Comparison of ENCODE assay signal across 8 cellular contexts in the genomic region with DNA sequence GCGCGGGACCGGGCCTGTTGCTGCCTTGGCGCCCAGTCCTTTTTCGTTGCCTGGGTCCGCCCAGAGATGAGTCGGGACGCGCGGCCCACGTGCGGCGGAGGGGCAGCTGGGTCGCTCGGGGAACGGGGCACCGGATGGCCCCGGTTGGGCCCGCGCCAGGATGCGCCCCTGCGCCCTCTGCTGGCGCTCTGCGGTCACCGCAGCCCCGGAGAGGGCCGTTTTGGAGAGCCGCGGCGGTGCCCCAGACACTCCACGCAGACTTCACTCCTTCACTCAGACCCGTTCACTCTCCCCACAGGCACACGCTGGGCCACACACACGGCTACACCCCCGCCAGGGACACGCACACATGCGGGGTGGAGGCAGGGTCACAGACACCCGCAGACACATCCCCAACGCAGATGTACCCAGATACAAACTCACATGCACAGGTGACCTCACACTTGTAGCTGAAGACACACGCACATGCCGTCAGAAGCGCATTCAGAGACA. TPM values are rescaled to one million over a fixed set of nuclear protein-coding genes. Genes with fewer than 3 reads are reported as not detected.
DNase-seq lines count a peak whose midpoint lies in the region; ATAC-seq, FAIRE-seq and TF ChIP-seq lines count a peak whose summit lies in the region.

No MANE protein-coding gene starts in this region.

- DNase-seq in H54 (ENCODE audit: insufficient read length, low spot score), result peak; percentile 61
- DNase-seq in NOMO-1 (lab: John Stamatoyannopoulos, UW; ENCODE audit: unreplicated experiment in 2 of 2), result peak; percentile 37 to 51
- peak; percentile 72 for DNase-seq in activated T-cell treated with anti-CD3 and anti-CD28 coated beads for 1 hour (ENCODE audit: low read depth)
- no peak for DNase-seq in esophagus squamous epithelium (lab: John Stamatoyannopoulos, UW)
- peak; percentile 85 for DNase-seq in nephron progenitor cell
- peak; percentile 81 to 85 for DNase-seq in stimulated activated naive CD8-positive, alpha-beta T cell treated with anti-CD3 and anti-CD28 coated beads, Interleukin-15, amount 100 ng/mL, for 72 hours

- H3K27ac Mint-ChIP-seq in nephron progenitor cell, result no peak overlapping the region
- H3K27ac Mint-ChIP-seq in stimulated activated naive CD8-positive, alpha-beta T cell treated with anti-CD3 and anti-CD28 coated beads, Interleukin-15, amount 100 ng/mL, for 72 hours, result peak overlapping the region in 1 of 2 donors; percentile 15

- TF ChIP-seq POLR2A in H54 (IDR thresholded peaks at IDR 0.05; ENCODE audit: low read depth, low read length), result no peak
- TF ChIP-seq POLR2A in esophagus squamous epithelium (IDR thresholded peaks at IDR 0.05), result no peak

- peaks cover 15 to 79% (median 24%) of the 10 kb centered on the region in 3 donors for H3K36me3 ChIP-seq in esophagus squamous epithelium

- 50 to 75% methylated on average over 2 to 3 of the region's 42 CpGs for WGBS in esophagus squamous epithelium, 2 donors

- H3K27ac ChIP-seq in C4-2B, result no peak overlapping the region
- H3K27ac ChIP-seq in esophagus squamous epithelium, result peak overlapping the region in 3 of 4 donors; percentile 15 to 63 (median 41)

- no peaks in the 10 kb centered on the region for H3K9me3 Mint-ChIP-seq in nephron progenitor cell
- H3K9me3 Mint-ChIP-seq in stimulated activated naive CD8-positive, alpha-beta T cell treated with anti-CD3 and anti-CD28 coated beads, Interleukin-15, amount 100 ng/mL, for 72 hours, result no peaks in the 10 kb centered on the region

- no peak for FAIRE-seq in H54 (lab: Jason Lieb, UNC)

- peak overlapping the region; percentile 69 for H3K4me3 Mint-ChIP-seq in nephron progenitor cell
- peak overlapping the region; percentile 75 to 82 for H3K4me3 Mint-ChIP-seq in stimulated activated naive CD8-positive, alpha-beta T cell treated with anti-CD3 and anti-CD28 coated beads, Interleukin-15, amount 100 ng/mL, for 72 hours

- no peaks in the 10 kb centered on the region for H3K9me3 ChIP-seq in esophagus squamous epithelium

- peaks cover 0 to 4% (median 0%) of the 10 kb centered on the region in 4 donors for H3K27me3 ChIP-seq in esophagus squamous epithelium

- peak overlapping the region; percentile 12 to 63 (median 42) for H3K4me3 ChIP-seq in esophagus squamous epithelium

- intact Hi-C loops in esophagus squamous epithelium (cut with DNase I), result loop anchor here (2.0 to 10.0 kb wide), 3 partner anchors 102 to 190 kb away; a partner anchor contains a TSS

- H3K27me3 Mint-ChIP-seq in nephron progenitor cell (ENCODE audit: low read depth, poor library complexity), result peaks cover 4% of the 10 kb centered on the region
- peaks cover 7% of the 10 kb centered on the region for H3K27me3 Mint-ChIP-seq in stimulated activated naive CD8-positive, alpha-beta T cell treated with anti-CD3 and anti-CD28 coated beads, Interleukin-15, amount 100 ng/mL, for 72 hours

- H3K36me3 Mint-ChIP-seq in nephron progenitor cell (ENCODE audit: low read depth), result peaks cover 26% of the 10 kb centered on the region

- peaks cover 6% of the 10 kb centered on the region for H3K4me1 Mint-ChIP-seq in nephron progenitor cell
- H3K4me1 Mint-ChIP-seq in stimulated activated naive CD8-positive, alpha-beta T cell treated with anti-CD3 and anti-CD28 coated beads, Interleukin-15, amount 100 ng/mL, for 72 hours, result peaks cover 25% of the 10 kb centered on the region

- peaks cover 3 to 37% (median 11%) of the 10 kb centered on the region in 3 donors for H3K4me1 ChIP-seq in esophagus squamous epithelium

- TF ChIP-seq CTCF in C4-2B (conservative IDR thresholded peaks at IDR 0.05), result peak; percentile 89
- TF ChIP-seq CTCF in esophagus squamous epithelium (IDR thresholded peaks at IDR 0.05), result peak; percentile 72 to 94 (median 92)
- TF ChIP-seq CTCF in nephron progenitor cell (IDR thresholded peaks at IDR 0.05), result peak; percentile 87

- ATAC-seq in stimulated activated naive CD8-positive, alpha-beta T cell treated with anti-CD3 and anti-CD28 coated beads, Interleukin-15, amount 100 ng/mL, for 72 hours, result peak; percentile 85
- ATAC-seq in GM18858 (IDR thresholded peaks at IDR 0.05; ENCODE audit: unreplicated experiment), result no peak

RNA-seq across cellular contexts. Expression of a gene that starts 38.8 kb away (rescaled TPM):
- 10 to 100 TPM; 32.4 to 46.5 (median 39.0) TPM for total RNA-seq in esophagus squamous epithelium
